14 cellular contexts compared by ENCODE assay signal in genomic region chr6:22917344-22917743, GRCh38.
DNase-seq lines count a peak whose midpoint lies in the region; ATAC-seq and TF ChIP-seq lines count a peak whose summit lies in the region.
"Had no signal": no experiment of that assay in that cellular context is flagged by ENCODE, and none has a peak within 500 bp of the region (broad histone marks: within the 10 kb centered on the region; RNA-seq: fewer than 3 reads in every experiment).

No MANE protein-coding gene starts in this region.

- H2AFZ ChIP-seq in IMR-90 (replicated peaks; ENCODE audit: low read length, poor library complexity): no peak overlapping the region
- H2AFZ ChIP-seq in smooth muscle cell (ENCODE audit: low read depth): peak overlapping the region; percentile 31

- 0 out of 2 replicates have a peak overlapping the region, but pooled peaks have one; percentile 16 for H2BK120ac ChIP-seq in IMR-90 (ENCODE audit: low read depth, low read length)

- H3K9me3 ChIP-seq in IMR-90 (ENCODE audit: control insufficient read depth, insufficient read depth, low read length) (no peaks in the 10 kb centered on the region), smooth muscle cell (replicated peaks; ENCODE audit: low read depth) (no peaks in the 10 kb centered on the region)

- H4K20me1 ChIP-seq in IMR-90 (ENCODE audit: insufficient read depth, low read length) (no peaks in the 10 kb centered on the region), smooth muscle cell (ENCODE audit: low read depth) (no peaks in the 10 kb centered on the region)

- H3K4me1 ChIP-seq in IMR-90 (ENCODE audit: control insufficient read depth, insufficient read depth, low read length) (no peaks in the 10 kb centered on the region), smooth muscle cell (ENCODE audit: low read depth) (no peaks in the 10 kb centered on the region)

- TF ChIP-seq RAD21 in IMR-90 (IDR thresholded peaks at IDR 0.05; ENCODE audit: low read length): no peak

- DNase-seq in IMR-90 (peak; percentile 24), dedifferentiated amniotic fluid mesenchymal stem cell (ENCODE audit: extremely low spot score) (peak; percentile 27), left ventricle myocardium superior (no peak), smooth muscle cell (lab: John Stamatoyannopoulos, UW; ENCODE audit: unreplicated experiment) (no peak), NCI-H345 treated with DMSO at 0.1 percent for 48 hours (lab: John Stamatoyannopoulos, UW; ENCODE audit: unreplicated experiment) (no peak)
- DNase-seq: CD8-positive, alpha-beta T cell; EL; HFFc6; NCI-H146; NCI-H226; SHP77 had no signal

- no peak overlapping the region for H3K23ac ChIP-seq in IMR-90 (ENCODE audit: low read depth, low read length)

- no peak overlapping the region for H2BK5ac ChIP-seq in IMR-90 (ENCODE audit: low read depth, low read length, poor library complexity, severe bottlenecking)

- CTCF ChIA-PET in IMR-90 (lab: Yijun Ruan, JAX): interaction anchor here (1.3 kb wide), 1 partner anchor 8 kb away, joined by 5 read pairs; no protein-coding TSS in a partner anchor

- no peak overlapping the region for H3K4me3 ChIP-seq in IMR-90 (ENCODE audit: insufficient read depth, low read depth, low read length)
- H3K4me3 ChIP-seq in smooth muscle cell: no peak overlapping the region
- H3K4me3 ChIP-seq: K562 had no signal

- H4K5ac ChIP-seq in IMR-90 (ENCODE audit: low read depth, low read length): no peak overlapping the region

- dilution Hi-C loops in IMR-90 (cut with HindIII; ENCODE audit: low sequenced_read_pairs, unreplicated experiment): no loop called here

- no peak overlapping the region for H3K56ac ChIP-seq in IMR-90 (ENCODE audit: extremely low read depth, insufficient read depth, low read length)

- no peak overlapping the region for H3K27ac ChIP-seq in IMR-90 (ENCODE audit: insufficient read depth, low read length)
- H3K27ac ChIP-seq in smooth muscle cell (ENCODE audit: low read depth): no peak overlapping the region

- H3K9me1 ChIP-seq in IMR-90 (ENCODE audit: insufficient read depth, low read length): no peaks in the 10 kb centered on the region

- no peak for TF ChIP-seq POLR2A in IMR-90 (IDR thresholded peaks at IDR 0.05; ENCODE audit: low read depth, low read length)

- H3K14ac ChIP-seq in IMR-90 (replicated peaks; ENCODE audit: low read depth, low read length): no peak overlapping the region

- H3K36me3 ChIP-seq in IMR-90 (ENCODE audit: control insufficient read depth, insufficient read depth, low read length): no peaks in the 10 kb centered on the region
- H3K36me3 ChIP-seq in smooth muscle cell (ENCODE audit: low read depth): no peaks in the 10 kb centered on the region

- ATAC-seq in IMR-90 (ENCODE audit: low read depth) (peak; percentile 66), left ventricle myocardium superior (peak; percentile 94), GM19351 (IDR thresholded peaks at IDR 0.05; ENCODE audit: unreplicated experiment) (no peak), esophagus mucosa (no peak)
- ATAC-seq: CD8-positive, alpha-beta T cell; K562 had no signal

- H2AK9ac ChIP-seq in IMR-90 (replicated peaks; ENCODE audit: low read depth, low read length, poor library complexity): no peak overlapping the region

- WGBS in IMR-90 (ENCODE audit: extremely low coverage in 2 of 2, insufficient read length in 1 of 2), 2 experiments: no CpG with 5 or more reads among the region's 2 CpGs
- WGBS in smooth muscle cell (ENCODE audit: low lambda C conversion rate): 45% methylated on average over 2 of the region's 2 CpGs

- peak overlapping the region; percentile 21; the same call in 1 of the 2 replicates for H2BK20ac ChIP-seq in IMR-90 (ENCODE audit: low read depth, low read length)

- H3K9ac ChIP-seq in IMR-90 (ENCODE audit: low read depth, low read length) (no peak overlapping the region), smooth muscle cell (ENCODE audit: low read depth) (no peak overlapping the region)

- H3F3A ChIP-seq in smooth muscle cell (ENCODE audit: low read depth): no peaks in the 10 kb centered on the region

- H2BK15ac ChIP-seq in IMR-90 (ENCODE audit: low read depth, low read length): 0 out of 3 replicates have a peak overlapping the region, but pooled peaks have one; percentile 0

- POLR2A ChIA-PET in IMR-90 (lab: Charles Lee; ENCODE audit: unreplicated experiment): no interaction called here

- H4K91ac ChIP-seq in IMR-90 (ENCODE audit: insufficient read depth, low read depth, low read length): no peak overlapping the region

- intact Hi-C loops in IMR-90 (cut with micrococcal nuclease): no loop called here
- intact Hi-C loops in left ventricle myocardium superior (cut with micrococcal nuclease): no loop called here

- H3K4ac ChIP-seq in IMR-90 (ENCODE audit: low read depth, low read length): no peak overlapping the region

- H3K79me1 ChIP-seq in IMR-90 (ENCODE audit: low read depth in 1 of 2, low read length in 2 of 2): no peaks in the 10 kb centered on the region

- no peak overlapping the region for H4K8ac ChIP-seq in IMR-90 (ENCODE audit: low read depth in 2 of 2, low read length in 2 of 2)

- H3K4me2 ChIP-seq in IMR-90 (ENCODE audit: low read depth, low read length) (peak overlapping the region; percentile 48; the same call in 1 of the 2 replicates), smooth muscle cell (peak overlapping the region; percentile 11)

- no peaks in the 10 kb centered on the region for H3K79me2 ChIP-seq in smooth muscle cell (ENCODE audit: low read depth)

- TF ChIP-seq CTCF in IMR-90 (conservative IDR thresholded peaks at IDR 0.05; ENCODE audit: low read depth, low read length) (no peak), smooth muscle cell (IDR thresholded peaks at IDR 0.05; ENCODE audit: borderline replicate concordance, insufficient read depth, poor library complexity, severe bottlenecking) (no peak)

- no peaks in the 10 kb centered on the region for H3K27me3 ChIP-seq in IMR-90 (ENCODE audit: control insufficient read depth, insufficient read depth, low read length)
- no peaks in the 10 kb centered on the region for H3K27me3 ChIP-seq in smooth muscle cell (ENCODE audit: low read depth)

- in situ Hi-C loops in IMR-90 (cut with MboI; ENCODE audit: low sequenced_read_pairs): no loop called here

- no TSS peak for BruUV-seq in IMR-90 (replicated peaks; lab: Mats Ljungman, UMichigan)

- peak overlapping the region; percentile 81; the same call in 1 of the 2 replicates for H3K18ac ChIP-seq in IMR-90 (ENCODE audit: low read depth, low read length)

- H2AK5ac ChIP-seq in IMR-90 (ENCODE audit: low read depth, low read length): no peak overlapping the region

TF ChIP-seq in IMR-90, 13 proteins besides CTCF, POLR2A, EP300 and RAD21:
- TF ChIP-seq MAFK (IDR thresholded peaks at IDR 0.05; ENCODE audit: low read depth, low read length) (no peak), NFE2L2 (IDR thresholded peaks at IDR 0.05; ENCODE audit: low read depth, low read length) (no peak), FOS (IDR thresholded peaks at IDR 0.05; ENCODE audit: low read depth, low read length) (no peak), CEBPB (IDR thresholded peaks at IDR 0.05; ENCODE audit: low read depth, low read length) (no peak), MXI1 (IDR thresholded peaks at IDR 0.05; ENCODE audit: borderline replicate concordance, low read depth, low read length) (no peak), USF2 (IDR thresholded peaks at IDR 0.05; ENCODE audit: low read depth, low read length) (no peak), CHD1 (IDR thresholded peaks at IDR 0.05; ENCODE audit: low read depth, low read length) (no peak), ELK1 (IDR thresholded peaks at IDR 0.05; ENCODE audit: borderline replicate concordance, low read depth, low read length) (no peak), RCOR1 (IDR thresholded peaks at IDR 0.05; ENCODE audit: insufficient replicate concordance, low read length) (no peak), RFX5 (IDR thresholded peaks at IDR 0.05; ENCODE audit: low read depth, low read length) (no peak), SMC3 (IDR thresholded peaks at IDR 0.05; ENCODE audit: low read depth, low read length) (no peak), BHLHE40 (IDR thresholded peaks at IDR 0.05; ENCODE audit: low read depth, low read length) (no peak), MAZ (IDR thresholded peaks at IDR 0.05; ENCODE audit: borderline replicate concordance, low read depth, low read length) (no peak)

Comparison
In these comparisons a context has a peak if more than half of its experiments do, and no peak if none do; other contexts are left out.
1. ATAC-seq: peak in IMR-90 (single experiment) and left ventricle myocardium superior (single experiment); none in GM19351 (single experiment) and esophagus mucosa (single experiment).
2. DNase-seq: peak in IMR-90 (single experiment) and dedifferentiated amniotic fluid mesenchymal stem cell (single experiment); none in left ventricle myocardium superior (single experiment), smooth muscle cell (single experiment) and NCI-H345 treated with DMSO at 0.1 percent for 48 hours (single experiment).